In the genomic region with DNA sequence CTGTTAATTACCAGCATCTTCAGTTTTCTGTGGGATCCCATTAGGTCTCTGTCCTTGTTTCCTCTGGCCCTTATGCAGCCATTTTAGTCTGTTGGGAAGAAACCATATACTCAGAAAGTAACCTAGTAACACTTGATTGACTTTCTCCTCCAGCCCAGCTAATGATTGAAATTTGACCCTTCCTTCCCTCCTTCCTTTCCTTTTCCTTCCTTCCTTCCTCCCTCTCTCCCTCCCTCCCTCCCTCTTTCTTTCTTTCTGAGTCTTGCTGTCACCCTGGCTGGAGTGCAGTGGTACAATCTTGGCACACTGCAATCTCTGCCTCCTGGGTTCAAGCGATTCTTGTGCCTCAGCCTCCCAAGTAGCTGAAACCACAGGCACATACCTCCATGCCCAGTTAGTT, we compare ENCODE assay signal across 2 cellular contexts.
TF ChIP-seq lines count a peak whose summit lies in the region.

No MANE protein-coding gene starts in this region.

TF ChIP-seq in GM23338, 12 proteins besides CTCF, POLR2A, EP300 and RAD21 (continues in another document):
- TF ChIP-seq ZNF331 (CRISPR knock-in tag; IDR thresholded peaks at IDR 0.05; ENCODE audit: low read depth): no peak
- TF ChIP-seq ZNF114 (CRISPR knock-in tag; IDR thresholded peaks at IDR 0.05): no peak
- TF ChIP-seq EZH2 (IDR thresholded peaks at IDR 0.05; ENCODE audit: low read depth, unreplicated experiment): no peak
- TF ChIP-seq, protein P1, sequence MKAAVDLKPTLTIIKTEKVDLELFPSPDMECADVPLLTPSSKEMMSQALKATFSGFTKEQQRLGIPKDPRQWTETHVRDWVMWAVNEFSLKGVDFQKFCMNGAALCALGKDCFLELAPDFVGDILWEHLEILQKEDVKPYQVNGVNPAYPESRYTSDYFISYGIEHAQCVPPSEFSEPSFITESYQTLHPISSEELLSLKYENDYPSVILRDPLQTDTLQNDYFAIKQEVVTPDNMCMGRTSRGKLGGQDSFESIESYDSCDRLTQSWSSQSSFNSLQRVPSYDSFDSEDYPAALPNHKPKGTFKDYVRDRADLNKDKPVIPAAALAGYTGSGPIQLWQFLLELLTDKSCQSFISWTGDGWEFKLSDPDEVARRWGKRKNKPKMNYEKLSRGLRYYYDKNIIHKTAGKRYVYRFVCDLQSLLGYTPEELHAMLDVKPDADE (IDR thresholded peaks at IDR 0.05): no peak
- TF ChIP-seq, protein P2, sequence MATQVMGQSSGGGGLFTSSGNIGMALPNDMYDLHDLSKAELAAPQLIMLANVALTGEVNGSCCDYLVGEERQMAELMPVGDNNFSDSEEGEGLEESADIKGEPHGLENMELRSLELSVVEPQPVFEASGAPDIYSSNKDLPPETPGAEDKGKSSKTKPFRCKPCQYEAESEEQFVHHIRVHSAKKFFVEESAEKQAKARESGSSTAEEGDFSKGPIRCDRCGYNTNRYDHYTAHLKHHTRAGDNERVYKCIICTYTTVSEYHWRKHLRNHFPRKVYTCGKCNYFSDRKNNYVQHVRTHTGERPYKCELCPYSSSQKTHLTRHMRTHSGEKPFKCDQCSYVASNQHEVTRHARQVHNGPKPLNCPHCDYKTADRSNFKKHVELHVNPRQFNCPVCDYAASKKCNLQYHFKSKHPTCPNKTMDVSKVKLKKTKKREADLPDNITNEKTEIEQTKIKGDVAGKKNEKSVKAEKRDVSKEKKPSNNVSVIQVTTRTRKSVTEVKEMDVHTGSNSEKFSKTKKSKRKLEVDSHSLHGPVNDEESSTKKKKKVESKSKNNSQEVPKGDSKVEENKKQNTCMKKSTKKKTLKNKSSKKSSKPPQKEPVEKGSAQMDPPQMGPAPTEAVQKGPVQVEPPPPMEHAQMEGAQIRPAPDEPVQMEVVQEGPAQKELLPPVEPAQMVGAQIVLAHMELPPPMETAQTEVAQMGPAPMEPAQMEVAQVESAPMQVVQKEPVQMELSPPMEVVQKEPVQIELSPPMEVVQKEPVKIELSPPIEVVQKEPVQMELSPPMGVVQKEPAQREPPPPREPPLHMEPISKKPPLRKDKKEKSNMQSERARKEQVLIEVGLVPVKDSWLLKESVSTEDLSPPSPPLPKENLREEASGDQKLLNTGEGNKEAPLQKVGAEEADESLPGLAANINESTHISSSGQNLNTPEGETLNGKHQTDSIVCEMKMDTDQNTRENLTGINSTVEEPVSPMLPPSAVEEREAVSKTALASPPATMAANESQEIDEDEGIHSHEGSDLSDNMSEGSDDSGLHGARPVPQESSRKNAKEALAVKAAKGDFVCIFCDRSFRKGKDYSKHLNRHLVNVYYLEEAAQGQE (IDR thresholded peaks at IDR 0.05; ENCODE audit: unreplicated experiment): no peak
- TF ChIP-seq POLR2AphosphoS5 (IDR thresholded peaks at IDR 0.05; ENCODE audit: low read depth): no peak
- TF ChIP-seq CREB1 (CRISPR knock-in tag; IDR thresholded peaks at IDR 0.05; ENCODE audit: low read depth): no peak
- no peak for TF ChIP-seq NANOG (IDR thresholded peaks at IDR 0.05; ENCODE audit: borderline replicate concordance)
- TF ChIP-seq EZH2phosphoT487 (IDR thresholded peaks at IDR 0.05; ENCODE audit: unreplicated experiment): no peak
- TF ChIP-seq STAT1 (IDR thresholded peaks at IDR 0.05; ENCODE audit: unreplicated experiment): no peak

TF ChIP-seq in K562, 482 proteins besides CTCF, POLR2A, EP300 and RAD21:
- TF ChIP-seq, protein P3, sequence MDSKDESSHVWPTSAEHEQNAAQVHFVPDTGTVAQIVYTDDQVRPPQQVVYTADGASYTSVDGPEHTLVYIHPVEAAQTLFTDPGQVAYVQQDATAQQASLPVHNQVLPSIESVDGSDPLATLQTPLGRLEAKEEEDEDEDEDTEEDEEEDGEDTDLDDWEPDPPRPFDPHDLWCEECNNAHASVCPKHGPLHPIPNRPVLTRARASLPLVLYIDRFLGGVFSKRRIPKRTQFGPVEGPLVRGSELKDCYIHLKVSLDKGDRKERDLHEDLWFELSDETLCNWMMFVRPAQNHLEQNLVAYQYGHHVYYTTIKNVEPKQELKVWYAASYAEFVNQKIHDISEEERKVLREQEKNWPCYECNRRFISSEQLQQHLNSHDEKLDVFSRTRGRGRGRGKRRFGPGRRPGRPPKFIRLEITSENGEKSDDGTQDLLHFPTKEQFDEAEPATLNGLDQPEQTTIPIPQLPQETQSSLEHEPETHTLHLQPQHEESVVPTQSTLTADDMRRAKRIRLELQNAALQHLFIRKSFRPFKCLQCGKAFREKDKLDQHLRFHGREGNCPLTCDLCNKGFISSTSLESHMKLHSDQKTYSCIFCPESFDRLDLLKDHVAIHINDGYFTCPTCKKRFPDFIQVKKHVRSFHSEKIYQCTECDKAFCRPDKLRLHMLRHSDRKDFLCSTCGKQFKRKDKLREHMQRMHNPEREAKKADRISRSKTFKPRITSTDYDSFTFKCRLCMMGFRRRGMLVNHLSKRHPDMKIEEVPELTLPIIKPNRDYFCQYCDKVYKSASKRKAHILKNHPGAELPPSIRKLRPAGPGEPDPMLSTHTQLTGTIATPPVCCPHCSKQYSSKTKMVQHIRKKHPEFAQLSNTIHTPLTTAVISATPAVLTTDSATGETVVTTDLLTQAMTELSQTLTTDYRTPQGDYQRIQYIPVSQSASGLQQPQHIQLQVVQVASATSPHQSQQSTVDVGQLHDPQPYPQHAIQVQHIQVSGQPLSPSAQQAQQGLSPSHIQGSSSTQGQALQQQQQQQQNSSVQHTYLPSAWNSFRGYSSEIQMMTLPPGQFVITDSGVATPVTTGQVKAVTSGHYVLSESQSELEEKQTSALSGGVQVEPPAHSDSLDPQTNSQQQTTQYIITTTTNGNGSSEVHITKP (IDR thresholded peaks at IDR 0.05; ENCODE audit: partially characterized antibody): peak; percentile 70
- no peak for TF ChIP-seq HNRNPH1 (optimal IDR thresholded peaks at IDR 0.05; ENCODE audit: low read depth, low read length)
- no peak for TF ChIP-seq ZNF551 (CRISPR knock-in tag; IDR thresholded peaks at IDR 0.05)
- TF ChIP-seq SRSF1 (IDR thresholded peaks at IDR 0.05; ENCODE audit: low read depth, low read length): no peak
